Comparison of ENCODE assay signal across 1 cellular context in the genomic region with DNA sequence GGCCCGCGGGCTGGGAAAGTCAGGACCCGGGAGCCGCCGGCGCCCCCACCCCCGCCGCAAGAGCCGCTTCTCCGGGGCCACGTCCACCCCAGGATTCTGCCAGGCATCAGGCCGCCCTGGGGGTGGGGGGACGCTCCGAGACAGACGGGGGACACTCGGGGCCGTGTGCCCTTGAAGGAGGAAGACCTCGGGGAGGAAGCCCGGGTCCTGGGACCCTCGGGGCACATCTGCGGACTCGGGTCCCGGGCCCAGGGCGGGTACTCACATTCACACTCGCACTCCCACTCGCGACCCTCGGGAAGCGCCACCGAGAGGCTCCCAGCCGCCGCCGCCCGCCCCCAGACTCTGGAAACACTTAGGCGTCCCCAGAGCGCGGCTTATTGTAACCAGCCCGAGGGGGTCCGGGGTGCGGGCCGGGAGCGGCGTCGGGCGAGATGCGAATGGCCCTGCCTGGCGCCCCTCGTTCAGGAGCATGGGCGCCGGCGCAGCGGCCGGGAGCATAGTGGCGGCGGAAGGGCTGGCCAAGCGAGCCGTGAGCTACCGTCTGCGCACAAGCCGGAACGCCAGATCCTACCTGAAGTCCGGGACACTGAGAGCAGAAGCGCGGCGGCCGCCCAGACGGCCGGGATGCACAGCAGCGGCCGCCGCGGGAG.
TF ChIP-seq lines count a peak whose summit lies in the region.

No MANE protein-coding gene starts in this region.

TF ChIP-seq in K562, 482 proteins besides CTCF, POLR2A, EP300 and RAD21 (continued from another document):
- TF ChIP-seq, protein P1, sequence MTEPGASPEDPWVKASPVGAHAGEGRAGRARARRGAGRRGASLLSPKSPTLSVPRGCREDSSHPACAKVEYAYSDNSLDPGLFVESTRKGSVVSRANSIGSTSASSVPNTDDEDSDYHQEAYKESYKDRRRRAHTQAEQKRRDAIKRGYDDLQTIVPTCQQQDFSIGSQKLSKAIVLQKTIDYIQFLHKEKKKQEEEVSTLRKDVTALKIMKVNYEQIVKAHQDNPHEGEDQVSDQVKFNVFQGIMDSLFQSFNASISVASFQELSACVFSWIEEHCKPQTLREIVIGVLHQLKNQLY (CRISPR knock-in tag; conservative IDR thresholded peaks at IDR 0.05) = no peak
- TF ChIP-seq BRD4 (IDR thresholded peaks at IDR 0.05) (no peak), POLR2G (IDR thresholded peaks at IDR 0.05; ENCODE audit: low read depth, low read length) (peak; percentile 56), SIN3A (IDR thresholded peaks at IDR 0.05; ENCODE audit: borderline replicate concordance in 2 of 2, control insufficient read depth in 1 of 2, low read depth in 2 of 2, low read length in 2 of 2) (no peak), PCBP1 (IDR thresholded peaks at IDR 0.05; ENCODE audit: low read depth, low read length, poor library complexity, severe bottlenecking) (peak; percentile 12), TCF3 (CRISPR knock-in tag; IDR thresholded peaks at IDR 0.05) (no peak), KDM5B (IDR thresholded peaks at IDR 0.05; ENCODE audit: insufficient replicate concordance, low read depth, low read length) (peak; percentile 13), XRCC3 (IDR thresholded peaks at IDR 0.05) (no peak), YY1 (IDR thresholded peaks at IDR 0.05; ENCODE audit: borderline replicate concordance in 1 of 3, control insufficient read depth in 1 of 3, extremely low read depth in 1 of 3, insufficient read depth in 3 of 3, insufficient read length in 1 of 3, insufficient replicate concordance in 2 of 3, low read depth in 1 of 3, low read length in 2 of 3) (peak in 1 of 3 experiments; percentile 8), CXXC5 (CRISPR knock-in tag; IDR thresholded peaks at IDR 0.05) (no peak), MYNN (IDR thresholded peaks at IDR 0.05) (no peak), MYNN (CRISPR knock-in tag; IDR thresholded peaks at IDR 0.05) (no peak), PURB (CRISPR knock-in tag; IDR thresholded peaks at IDR 0.05; ENCODE audit: low read depth) (no peak), FOXA3 (CRISPR knock-in tag; conservative IDR thresholded peaks at IDR 0.05 in 1 of 2, IDR thresholded peaks at IDR 0.05 in 1 of 2) (no peak), TEAD2 (tag; IDR thresholded peaks at IDR 0.05) (no peak), PYGO2 (tag; IDR thresholded peaks at IDR 0.05) (no peak)
- TF ChIP-seq, protein P2, sequence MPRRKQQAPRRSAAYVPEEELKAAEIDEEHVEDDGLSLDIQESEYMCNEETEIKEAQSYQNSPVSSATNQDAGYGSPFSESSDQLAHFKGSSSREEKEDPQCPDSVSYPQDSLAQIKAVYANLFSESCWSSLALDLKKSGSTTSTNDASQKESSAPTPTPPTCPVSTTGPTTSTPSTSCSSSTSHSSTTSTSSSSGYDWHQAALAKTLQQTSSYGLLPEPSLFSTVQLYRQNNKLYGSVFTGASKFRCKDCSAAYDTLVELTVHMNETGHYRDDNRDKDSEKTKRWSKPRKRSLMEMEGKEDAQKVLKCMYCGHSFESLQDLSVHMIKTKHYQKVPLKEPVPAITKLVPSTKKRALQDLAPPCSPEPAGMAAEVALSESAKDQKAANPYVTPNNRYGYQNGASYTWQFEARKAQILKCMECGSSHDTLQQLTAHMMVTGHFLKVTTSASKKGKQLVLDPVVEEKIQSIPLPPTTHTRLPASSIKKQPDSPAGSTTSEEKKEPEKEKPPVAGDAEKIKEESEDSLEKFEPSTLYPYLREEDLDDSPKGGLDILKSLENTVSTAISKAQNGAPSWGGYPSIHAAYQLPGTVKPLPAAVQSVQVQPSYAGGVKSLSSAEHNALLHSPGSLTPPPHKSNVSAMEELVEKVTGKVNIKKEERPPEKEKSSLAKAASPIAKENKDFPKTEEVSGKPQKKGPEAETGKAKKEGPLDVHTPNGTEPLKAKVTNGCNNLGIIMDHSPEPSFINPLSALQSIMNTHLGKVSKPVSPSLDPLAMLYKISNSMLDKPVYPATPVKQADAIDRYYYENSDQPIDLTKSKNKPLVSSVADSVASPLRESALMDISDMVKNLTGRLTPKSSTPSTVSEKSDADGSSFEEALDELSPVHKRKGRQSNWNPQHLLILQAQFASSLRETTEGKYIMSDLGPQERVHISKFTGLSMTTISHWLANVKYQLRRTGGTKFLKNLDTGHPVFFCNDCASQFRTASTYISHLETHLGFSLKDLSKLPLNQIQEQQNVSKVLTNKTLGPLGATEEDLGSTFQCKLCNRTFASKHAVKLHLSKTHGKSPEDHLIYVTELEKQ (CRISPR knock-in tag; IDR thresholded peaks at IDR 0.05) = no peak
